1 cellular context compared by ENCODE assay signal in genomic region chr16:21722771-21723460, GRCh38.
A peak's percentile ranks its signal among the peaks of the same experiment; 100 is the strongest.
TF ChIP-seq lines count a peak whose summit lies in the region.

No MANE protein-coding gene starts in this region.

TF ChIP-seq in HepG2, 621 proteins besides CTCF, POLR2A, EP300 and RAD21:
- TF ChIP-seq ZBTB2 (CRISPR knock-in tag; IDR thresholded peaks at IDR 0.05; ENCODE audit: low read depth) (no peak), ZNF629 (CRISPR knock-in tag; conservative IDR thresholded peaks at IDR 0.05) (peak; percentile 78; the same call in 1 of the 2 replicates), FOXK1 (CRISPR knock-in tag; IDR thresholded peaks at IDR 0.05; ENCODE audit: borderline replicate concordance, low read depth) (no peak)
